In genomic region chrX:68808686-68809357, GRCh38 we compare ENCODE assay signal across 1 cellular context.
TF ChIP-seq lines count a peak whose summit lies in the region.

No MANE protein-coding gene starts in this region.

TF ChIP-seq in GM23338, 12 proteins besides CTCF, POLR2A, EP300 and RAD21 (continued from another document):
- TF ChIP-seq ZNF462 (CRISPR knock-in tag; IDR thresholded peaks at IDR 0.05) (no peak), ZNF331 (CRISPR knock-in tag; IDR thresholded peaks at IDR 0.05; ENCODE audit: low read depth) (no peak), REST (IDR thresholded peaks at IDR 0.05; ENCODE audit: unreplicated experiment) (no peak), STAT1 (IDR thresholded peaks at IDR 0.05; ENCODE audit: unreplicated experiment) (no peak)
